ENCODE assay signal across 1 cellular context in genomic region chr1:21436488-21437340, GRCh38.
A peak's percentile ranks its signal among the peaks of the same experiment; 100 is the strongest.
TF ChIP-seq lines count a peak whose summit lies in the region.

No MANE protein-coding gene starts in this region.

TF ChIP-seq in H1, 55 proteins besides CTCF, POLR2A, EP300 and RAD21:
- no peak for TF ChIP-seq RXRA (IDR thresholded peaks at IDR 0.05; ENCODE audit: insufficient read depth, low read depth, low read length)
- peak; percentile 32 for TF ChIP-seq KDM4A (IDR thresholded peaks at IDR 0.05; ENCODE audit: low read depth, low read length, severe bottlenecking)
